8 cellular contexts compared by ENCODE assay signal in genomic region chr7:128937647-128938523, GRCh38. TPM values are rescaled to one million over a fixed set of nuclear protein-coding genes. Genes with fewer than 3 reads are reported as not detected.
A peak's percentile ranks its signal among the peaks of the same experiment; 100 is the strongest.
DNase-seq lines count a peak whose midpoint lies in the region; ATAC-seq and TF ChIP-seq lines count a peak whose summit lies in the region.

IRF5 (plus strand) TSS chr7:128937927; CDS start chr7:128942082, 4,155 bp downstream.

- H3K27ac ChIP-seq in Panc1 (ENCODE audit: low read length) (no peak within 1 kb of the TSS; the same call in 1 of the 2 replicates), coronary artery (peak within 1 kb of the TSS in 1 of 2 donors; percentile 79), tibial artery (peak within 1 kb of the TSS in 1 of 2 donors; percentile 18)

- no peaks in the 10 kb centered on the region for H3K27me3 Mint-ChIP-seq in memory B cell

- no peaks in the 10 kb centered on the region for H3K9me3 Mint-ChIP-seq in memory B cell

- peak; percentile 75 for DNase-seq in COLO668 (lab: John Stamatoyannopoulos, UW; ENCODE audit: unreplicated experiment)
- no peak for DNase-seq in Panc1 (ENCODE audit: low read depth, low spot score)
- no peak for DNase-seq in coronary artery (ENCODE audit: low spot score)
- DNase-seq in memory B cell (ENCODE audit: low spot score in 2 of 2) = peak; percentile 44 to 62
- no peak for DNase-seq in tibial artery
- DNase-seq in NCI-H1436 (lab: John Stamatoyannopoulos, UW) = no peak
- no peak for DNase-seq in superior temporal gyrus (ENCODE audit: extremely low spot score)

- no peaks in the 10 kb centered on the region for H3K9me3 ChIP-seq in Panc1 (ENCODE audit: control insufficient read depth, insufficient read depth, low read depth, low read length)
- H3K9me3 ChIP-seq in tibial artery = no peaks in the 10 kb centered on the region

- intact Hi-C loops in Panc1 (cut with micrococcal nuclease; ENCODE audit: unreplicated experiment) (loop anchor here (10.0 kb wide), 1 partner anchor 157 kb away; no protein-coding TSS in a partner anchor), tibial artery (cut with DNase I; ENCODE audit: low total_unique reads) (no loop called here)

- in situ Hi-C loops in Panc1 (cut with HindIII; ENCODE audit: low pct_unique_long_range_greater_than_20kb, low sequenced_read_pairs) = no loop called here

- H3K36me3 Mint-ChIP-seq in memory B cell = no peaks in the 10 kb centered on the region

- no peaks in the 10 kb centered on the region for H3K4me1 ChIP-seq in Panc1 (ENCODE audit: control insufficient read depth, insufficient read depth, low read length)
- H3K4me1 ChIP-seq in tibial artery = peaks cover 0 to 25% (median 19%) of the 10 kb centered on the region in 4 donors

- CTCF ChIA-PET in Panc1 (lab: Charles Lee) = interaction anchor here (0.6 kb wide), 1 partner anchor 65 kb away, joined by 8 read pairs; no protein-coding TSS in a partner anchor

- TF ChIP-seq CTCF in Panc1 (IDR thresholded peaks at IDR 0.05) (no peak), coronary artery (IDR thresholded peaks at IDR 0.05) (no peak), tibial artery (IDR thresholded peaks at IDR 0.05) (no peak)

- ATAC-seq in GM19324 (IDR thresholded peaks at IDR 0.05; ENCODE audit: low FRiP score, unreplicated experiment) = peak; percentile 27
- peak; percentile 79 for ATAC-seq in Panc1
- peak; percentile 5 for ATAC-seq in memory B cell (ENCODE audit: low read depth)

- peak within 1 kb of the TSS; percentile 99 for H3K4me3 Mint-ChIP-seq in memory B cell

- H3K4me3 ChIP-seq in Panc1 (ENCODE audit: low read depth in 2 of 2, low read length in 2 of 2) (peak within 1 kb of the TSS; percentile 54 to 67), coronary artery (peak within 1 kb of the TSS; percentile 83), tibial artery (peak within 1 kb of the TSS; percentile 57 to 58)

- POLR2A ChIA-PET in Panc1 (lab: Charles Lee) = no interaction called here

- no peaks in the 10 kb centered on the region for H3K36me3 ChIP-seq in Panc1 (ENCODE audit: control insufficient read depth, insufficient read depth, low read length)
- no peaks in the 10 kb centered on the region for H3K36me3 ChIP-seq in tibial artery

- H3K27ac Mint-ChIP-seq in memory B cell = peak within 1 kb of the TSS; percentile 100

- H3K4me1 Mint-ChIP-seq in memory B cell = peaks cover 49% of the 10 kb centered on the region

- no TSS peak for BruUV-seq in Panc1 (replicated peaks; lab: Mats Ljungman, UMichigan)

- H3K27me3 ChIP-seq in Panc1 (ENCODE audit: control insufficient read depth, insufficient read depth, low read length) = no peaks in the 10 kb centered on the region
- peaks cover 0 to 57% of the 10 kb centered on the region in 2 donors for H3K27me3 ChIP-seq in tibial artery

RNA-seq across cellular contexts. Expression of gene IRF5, which starts in this region (rescaled TPM):
- 8.8 TPM for total RNA-seq in Panc1 (2021; ENCODE audit: unreplicated experiment)
- 7.3 TPM for polyA plus RNA-seq in Panc1 (2012; ENCODE audit: insufficient read length)

Comparison
In these comparisons a context has a peak if more than half of its experiments do, and no peak if none do; other contexts are left out.
1. DNase-seq: peak in COLO668 (single experiment) and memory B cell (2 of 2); none in Panc1 (single experiment), coronary artery (single experiment), tibial artery (0 of 2), NCI-H1436 (single experiment) and superior temporal gyrus (single experiment).
2. ATAC-seq: peak in every context shown above with its lines; median percentile 79 in Panc1; 27 in GM19324; 5 in memory B cell.
3. Peak in every context shown above with its lines, with median percentiles within 50 percentile points of each other: H3K4me3 ChIP-seq.